Comparison of ENCODE assay signal across 22 cellular contexts in the genomic region with DNA sequence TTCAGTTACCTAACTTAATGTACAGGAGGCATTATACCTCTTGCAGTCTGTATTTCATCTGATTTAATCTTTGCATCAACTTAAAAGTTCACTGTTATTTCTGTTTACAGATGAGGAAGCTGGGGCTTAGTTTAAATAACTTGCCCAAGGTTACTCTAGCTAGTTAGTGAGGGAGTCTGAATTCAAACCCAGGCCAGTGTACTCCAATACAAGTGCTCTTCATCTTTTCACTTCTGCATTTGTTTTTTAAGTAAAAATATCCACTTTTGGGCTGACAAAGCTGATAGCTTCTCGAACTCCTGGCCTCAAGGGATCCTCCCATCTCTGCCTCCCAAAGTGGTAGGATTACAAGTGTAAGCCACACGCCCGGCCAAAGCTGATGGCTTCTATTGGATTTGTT. TPM values are rescaled to one million over a fixed set of nuclear protein-coding genes. Genes with fewer than 3 reads are reported as not detected.
DNase-seq lines count a peak whose midpoint lies in the region; ATAC-seq and TF ChIP-seq lines count a peak whose summit lies in the region.
"Had no signal": no experiment of that assay in that cellular context is flagged by ENCODE, and none has a peak within 500 bp of the region (broad histone marks: within the 10 kb centered on the region; RNA-seq: fewer than 3 reads in every experiment).

No MANE protein-coding gene starts in this region.

- H3K27ac ChIP-seq in SK-N-MC, result peak overlapping the region; percentile 48; the same call in 1 of the 2 replicates
- peak overlapping the region; percentile 50 to 68 for H3K27ac ChIP-seq in liver (ENCODE audit: low read depth in 1 of 2, low read length in 2 of 2)
- H3K27ac ChIP-seq in ascending aorta, result no peak overlapping the region
- H3K27ac ChIP-seq: dorsolateral prefrontal cortex had no signal

- H3K36me3 ChIP-seq in SK-N-MC (ENCODE audit: insufficient read depth, low read length), result peaks cover 22% of the 10 kb centered on the region
- H3K36me3 ChIP-seq in liver (ENCODE audit: control insufficient read depth in 4 of 4, insufficient read depth in 3 of 4, low read depth in 1 of 4, low read length in 3 of 4), result no peaks in the 10 kb centered on the region
- H3K36me3 ChIP-seq in ascending aorta, result no peaks in the 10 kb centered on the region
- H3K36me3 ChIP-seq: transverse colon had no signal

- no peak for DNase-seq in activated naive CD8-positive, alpha-beta T cell treated with anti-CD3 and anti-CD28 coated beads for 36 hours
- DNase-seq in SK-N-MC (ENCODE audit: low read depth, low spot score) (no peak), ascending aorta (ENCODE audit: low spot score in 2 of 2) (no peak), dermis blood vessel endothelial cell (no peak)
- DNase-seq: activated CD4-positive, alpha-beta T cell treated with anti-CD3 and anti-CD28 coated beads, Interleukin-2, amount 50 U/mL, for 4 hours; activated naive CD8-positive, alpha-beta T cell treated with anti-CD3 and anti-CD28 coated beads, Interleukin-2, amount 10 ng/mL, durations not matched to agents 7 days and 5 days; AML-193; dorsolateral prefrontal cortex; naive B cell; NCI-H2029 treated with DMSO at 0.1 percent for 48 hours; NCI-H526; occipital lobe; small intestine; stimulated activated CD8-positive, alpha-beta memory T cell treated with anti-CD3 and anti-CD28 coated beads, Interleukin-4, amount 100 ng/mL, for 48 hours; transverse colon had no signal

- intact Hi-C loops in ascending aorta (cut with DNase I), result no loop called here

- H3K9ac ChIP-seq in SK-N-MC (ENCODE audit: insufficient read length), result no peak overlapping the region
- peak overlapping the region in 1 of 2 donors; percentile 14 for H3K9ac ChIP-seq in liver (ENCODE audit: low read depth in 1 of 2, low read length in 2 of 2)

- H3K4me3 ChIP-seq in SK-N-MC (no peak overlapping the region), liver (ENCODE audit: low read depth in 1 of 3, low read length in 3 of 3) (no peak overlapping the region), ascending aorta (no peak overlapping the region)
- H3K4me3 ChIP-seq: dorsolateral prefrontal cortex, GM23338, transverse colon had no signal

- peak overlapping the region; percentile 46 for H3K27ac Mint-ChIP-seq in activated naive CD8-positive, alpha-beta T cell
- H3K27ac Mint-ChIP-seq in activated naive CD8-positive, alpha-beta T cell treated with anti-CD3 and anti-CD28 coated beads for 36 hours, result no peak overlapping the region
- H3K27ac Mint-ChIP-seq in stimulated activated memory B cell treated with anti-CD40 and anti-IgM and Interleukin-4, amounts not matched to agents 10 μg/mL and 1 μg/mL and 100 μg/mL, for 72 hours, result peak overlapping the region; percentile 73
- H3K27ac Mint-ChIP-seq: activated naive CD8-positive, alpha-beta T cell treated with anti-CD3 and anti-CD28 coated beads, Interleukin-2, amount 10 ng/mL, durations not matched to agents 7 days and 5 days; activated T-helper 17 cell treated with anti-CD3 and anti-CD28 coated beads, Interleukin-2, amount 50 U/mL, for 72 hours; GM23338; WTC11 had no signal

- no peaks in the 10 kb centered on the region for H3K9me3 Mint-ChIP-seq in activated naive CD8-positive, alpha-beta T cell (ENCODE audit: low read depth)
- no peaks in the 10 kb centered on the region for H3K9me3 Mint-ChIP-seq in activated naive CD8-positive, alpha-beta T cell treated with anti-CD3 and anti-CD28 coated beads for 36 hours
- H3K9me3 Mint-ChIP-seq in stimulated activated memory B cell treated with anti-CD40 and anti-IgM and Interleukin-4, amounts not matched to agents 10 μg/mL and 1 μg/mL and 100 μg/mL, for 72 hours, result no peaks in the 10 kb centered on the region
- H3K9me3 Mint-ChIP-seq: activated naive CD8-positive, alpha-beta T cell treated with anti-CD3 and anti-CD28 coated beads, Interleukin-2, amount 10 ng/mL, durations not matched to agents 7 days and 5 days; activated T-helper 17 cell treated with anti-CD3 and anti-CD28 coated beads, Interleukin-2, amount 50 U/mL, for 72 hours; GM23338; naive B cell; WTC11 had no signal

- peaks cover 6% of the 10 kb centered on the region for H3K36me3 Mint-ChIP-seq in activated naive CD8-positive, alpha-beta T cell
- peaks cover 29% of the 10 kb centered on the region for H3K36me3 Mint-ChIP-seq in activated naive CD8-positive, alpha-beta T cell treated with anti-CD3 and anti-CD28 coated beads for 36 hours
- H3K36me3 Mint-ChIP-seq in stimulated activated memory B cell treated with anti-CD40 and anti-IgM and Interleukin-4, amounts not matched to agents 10 μg/mL and 1 μg/mL and 100 μg/mL, for 72 hours, result peaks cover 18% of the 10 kb centered on the region
- H3K36me3 Mint-ChIP-seq: naive B cell, WTC11 had no signal

- no peak for ATAC-seq in stimulated activated memory B cell treated with anti-CD40 and anti-IgM and Interleukin-4, amounts not matched to agents 10 μg/mL and 1 μg/mL and 100 μg/mL, for 72 hours
- ATAC-seq in GM18498 (IDR thresholded peaks at IDR 0.05; ENCODE audit: unreplicated experiment), result no peak
- ATAC-seq: activated T-helper 17 cell treated with anti-CD3 and anti-CD28 coated beads, Interleukin-2, amount 50 U/mL, for 72 hours; GM23338; WTC11 had no signal

- no peak for TF ChIP-seq RAD21 in liver (IDR thresholded peaks at IDR 0.05)

- H3K27me3 Mint-ChIP-seq in activated naive CD8-positive, alpha-beta T cell, result no peaks in the 10 kb centered on the region
- no peaks in the 10 kb centered on the region for H3K27me3 Mint-ChIP-seq in activated naive CD8-positive, alpha-beta T cell treated with anti-CD3 and anti-CD28 coated beads for 36 hours
- H3K27me3 Mint-ChIP-seq in stimulated activated memory B cell treated with anti-CD40 and anti-IgM and Interleukin-4, amounts not matched to agents 10 μg/mL and 1 μg/mL and 100 μg/mL, for 72 hours, result no peaks in the 10 kb centered on the region
- H3K27me3 Mint-ChIP-seq: activated naive CD8-positive, alpha-beta T cell treated with anti-CD3 and anti-CD28 coated beads, Interleukin-2, amount 10 ng/mL, durations not matched to agents 7 days and 5 days; activated T-helper 17 cell treated with anti-CD3 and anti-CD28 coated beads, Interleukin-2, amount 50 U/mL, for 72 hours; naive B cell had no signal

- H3K9me3 ChIP-seq in SK-N-MC (ENCODE audit: low read depth, low read length), result no peaks in the 10 kb centered on the region
- H3K9me3 ChIP-seq in liver (ENCODE audit: control insufficient read depth in 4 of 4, low read length in 3 of 4), result no peaks in the 10 kb centered on the region
- H3K9me3 ChIP-seq in ascending aorta, result no peaks in the 10 kb centered on the region
- H3K9me3 ChIP-seq: transverse colon had no signal

- H3K27me3 ChIP-seq in liver (ENCODE audit: control insufficient read depth in 4 of 4, insufficient read depth in 4 of 4, low read length in 3 of 4) (no peaks in the 10 kb centered on the region), ascending aorta (no peaks in the 10 kb centered on the region)
- H3K27me3 ChIP-seq: dorsolateral prefrontal cortex, transverse colon had no signal

- no peak overlapping the region for H3K4me3 Mint-ChIP-seq in activated naive CD8-positive, alpha-beta T cell
- H3K4me3 Mint-ChIP-seq in activated naive CD8-positive, alpha-beta T cell treated with anti-CD3 and anti-CD28 coated beads for 36 hours, result no peak overlapping the region
- H3K4me3 Mint-ChIP-seq in stimulated activated memory B cell treated with anti-CD40 and anti-IgM and Interleukin-4, amounts not matched to agents 10 μg/mL and 1 μg/mL and 100 μg/mL, for 72 hours, result no peak overlapping the region
- H3K4me3 Mint-ChIP-seq: activated naive CD8-positive, alpha-beta T cell treated with anti-CD3 and anti-CD28 coated beads, Interleukin-2, amount 10 ng/mL, durations not matched to agents 7 days and 5 days; activated T-helper 17 cell treated with anti-CD3 and anti-CD28 coated beads, Interleukin-2, amount 50 U/mL, for 72 hours; GM23338; naive B cell; WTC11 had no signal

- H3K4me1 ChIP-seq in liver (ENCODE audit: control insufficient read depth in 4 of 4, insufficient read depth in 4 of 4, low read length in 3 of 4), result peaks cover 5 to 61% (median 24%) of the 10 kb centered on the region in 4 donors
- H3K4me1 ChIP-seq in ascending aorta, result no peaks in the 10 kb centered on the region

- peaks cover 93% of the 10 kb centered on the region for H3K4me1 Mint-ChIP-seq in activated naive CD8-positive, alpha-beta T cell (ENCODE audit: low read depth)
- H3K4me1 Mint-ChIP-seq in activated naive CD8-positive, alpha-beta T cell treated with anti-CD3 and anti-CD28 coated beads for 36 hours, result peaks cover 77% of the 10 kb centered on the region
- H3K4me1 Mint-ChIP-seq in stimulated activated memory B cell treated with anti-CD40 and anti-IgM and Interleukin-4, amounts not matched to agents 10 μg/mL and 1 μg/mL and 100 μg/mL, for 72 hours, result peaks cover 82% of the 10 kb centered on the region

- 85% methylated on average over 3 of the region's 3 CpGs for WGBS in liver

- TF ChIP-seq CTCF in liver (IDR thresholded peaks at IDR 0.05; ENCODE audit: low read depth, low read length, missing input control) (no peak), ascending aorta (IDR thresholded peaks at IDR 0.05) (no peak)

TF ChIP-seq in liver, 16 proteins besides CTCF, POLR2A, EP300 and RAD21 (continues in another document):
- TF ChIP-seq, protein P1, sequence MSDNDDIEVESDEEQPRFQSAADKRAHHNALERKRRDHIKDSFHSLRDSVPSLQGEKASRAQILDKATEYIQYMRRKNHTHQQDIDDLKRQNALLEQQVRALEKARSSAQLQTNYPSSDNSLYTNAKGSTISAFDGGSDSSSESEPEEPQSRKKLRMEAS (IDR thresholded peaks at IDR 0.05), result no peak
- no peak for TF ChIP-seq JUND (IDR thresholded peaks at IDR 0.05)

RNA-seq across cellular contexts. Expression of a gene that starts 23.6 kb away (rescaled TPM):
- 10 to 100 TPM; 17.4 to 18.5 TPM for total RNA-seq in activated naive CD8-positive, alpha-beta T cell treated with anti-CD3 and anti-CD28 coated beads for 36 hours
- total RNA-seq in liver, result 10 to 100 TPM; 22.8 to 28.9 TPM
- polyA plus RNA-seq in liver, result 10 to 100 TPM; 10.1 to 11.8 TPM
- total RNA-seq in ascending aorta, result 48.9 TPM
- 20.6 and 28.9 TPM in 2 replicates for total RNA-seq in dermis blood vessel endothelial cell

Comparison
In these comparisons a context has a peak if more than half of its experiments do, and no peak if none do; other contexts are left out.
1. H3K27ac ChIP-seq: peak in SK-N-MC (single experiment) and liver (2 of 2); none in ascending aorta (0 of 2).